21 cellular contexts compared by ENCODE assay signal in the genomic region with DNA sequence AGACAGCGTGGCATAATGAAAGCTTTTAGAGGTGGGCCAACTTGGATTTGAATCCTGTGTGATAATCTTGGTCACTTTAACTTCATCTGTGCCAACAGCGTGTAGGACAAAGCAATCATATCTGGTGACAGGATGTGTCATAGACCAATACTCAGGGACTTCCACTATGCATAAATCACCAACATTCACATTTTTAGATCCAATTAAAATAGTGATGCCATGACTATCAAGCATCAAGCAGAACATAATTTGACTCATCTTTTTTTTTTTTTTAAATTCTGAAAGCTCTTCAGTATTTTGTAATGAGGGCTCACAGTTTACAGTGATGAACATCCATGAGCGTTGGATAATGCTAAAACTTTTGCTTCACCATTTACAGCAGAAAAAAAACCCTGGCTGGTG. TPM values are rescaled to one million over a fixed set of nuclear protein-coding genes. Genes with fewer than 3 reads are reported as not detected.
A peak's percentile ranks its signal among the peaks of the same experiment; 100 is the strongest.
DNase-seq lines count a peak whose midpoint lies in the region; ATAC-seq lines count a peak whose summit lies in the region.
"Had no signal": no experiment of that assay in that cellular context is flagged by ENCODE, and none has a peak within 500 bp of the region (broad histone marks: within the 10 kb centered on the region; RNA-seq: fewer than 3 reads in every experiment).

No MANE protein-coding gene starts in this region.

- no peak for DNase-seq in activated naive CD8-positive, alpha-beta T cell treated with anti-CD3 and anti-CD28 coated beads for 36 hours
- DNase-seq in LHCN-M2 (ENCODE audit: low read depth) (peak; percentile 57), epithelial cell of prostate (ENCODE audit: low read depth, low spot score) (no peak), H4 (ENCODE audit: low spot score) (no peak), SHP77 treated with DMSO at 0.1 percent for 48 hours (lab: John Stamatoyannopoulos, UW) (no peak)
- DNase-seq in stimulated activated CD4-positive, alpha-beta T cell treated with anti-CD3 and anti-CD28 coated beads, Interleukin-4, amount 100 ng/mL, for 24 hours = no peak
- DNase-seq: activated CD4-positive, alpha-beta T cell treated with anti-CD3 and anti-CD28 coated beads, Interleukin-2, amount 50 U/mL, for 48 hours; CD8-positive, alpha-beta T cell; dorsolateral prefrontal cortex; midbrain; NCI-H1436; NCI-H2171; NCI-H526 treated with DMSO at 0.1 percent for 48 hours; SHP77; stimulated activated CD4-positive, alpha-beta T cell treated with anti-CD3 and anti-CD28 coated beads, Interleukin-4, amount 100 ng/mL, for 1 hour; substantia nigra had no signal

- peaks cover 2% of the 10 kb centered on the region for H3K36me3 Mint-ChIP-seq in activated naive CD8-positive, alpha-beta T cell
- peaks cover 8% of the 10 kb centered on the region for H3K36me3 Mint-ChIP-seq in activated naive CD8-positive, alpha-beta T cell treated with anti-CD3 and anti-CD28 coated beads for 36 hours
- H3K36me3 Mint-ChIP-seq: CD8-positive, alpha-beta T cell had no signal

- ATAC-seq in HG03460 (IDR thresholded peaks at IDR 0.05; ENCODE audit: unreplicated experiment) = no peak
- ATAC-seq: CD8-positive, alpha-beta T cell had no signal

- H3K27ac ChIP-seq in epithelial cell of prostate = peak overlapping the region; percentile 7
- H3K27ac ChIP-seq: cardiac muscle cell, dorsolateral prefrontal cortex, skin epidermis had no signal

- H3K4me1 Mint-ChIP-seq in activated naive CD8-positive, alpha-beta T cell (ENCODE audit: low read depth) = peaks cover 28% of the 10 kb centered on the region
- H3K4me1 Mint-ChIP-seq in activated naive CD8-positive, alpha-beta T cell treated with anti-CD3 and anti-CD28 coated beads for 36 hours = peaks cover 45% of the 10 kb centered on the region

- H3K9me3 Mint-ChIP-seq in activated naive CD8-positive, alpha-beta T cell (ENCODE audit: low read depth) = no peaks in the 10 kb centered on the region
- H3K9me3 Mint-ChIP-seq in activated naive CD8-positive, alpha-beta T cell treated with anti-CD3 and anti-CD28 coated beads for 36 hours = peaks cover 2% of the 10 kb centered on the region
- H3K9me3 Mint-ChIP-seq: CD8-positive, alpha-beta T cell had no signal

- H3K27me3 Mint-ChIP-seq in activated naive CD8-positive, alpha-beta T cell = no peaks in the 10 kb centered on the region
- no peaks in the 10 kb centered on the region for H3K27me3 Mint-ChIP-seq in activated naive CD8-positive, alpha-beta T cell treated with anti-CD3 and anti-CD28 coated beads for 36 hours
- H3K27me3 Mint-ChIP-seq: progenitor cell of endocrine pancreas had no signal

- H3K4me3 Mint-ChIP-seq in activated naive CD8-positive, alpha-beta T cell = no peak overlapping the region
- no peak overlapping the region for H3K4me3 Mint-ChIP-seq in activated naive CD8-positive, alpha-beta T cell treated with anti-CD3 and anti-CD28 coated beads for 36 hours
- H3K4me3 Mint-ChIP-seq: CD8-positive, alpha-beta T cell had no signal

- H3K27ac Mint-ChIP-seq in activated naive CD8-positive, alpha-beta T cell = peak overlapping the region; percentile 18
- no peak overlapping the region for H3K27ac Mint-ChIP-seq in activated naive CD8-positive, alpha-beta T cell treated with anti-CD3 and anti-CD28 coated beads for 36 hours
- H3K27ac Mint-ChIP-seq: CD8-positive, alpha-beta T cell; progenitor cell of endocrine pancreas had no signal

RNA-seq across cellular contexts. Expression of gene RAPGEF2, which starts 27.3 kb away (rescaled TPM):
- 10 to 100 TPM; 19.2 to 22.7 TPM for total RNA-seq in activated naive CD8-positive, alpha-beta T cell treated with anti-CD3 and anti-CD28 coated beads for 36 hours
- total RNA-seq in LHCN-M2 (2014; rRNA removed) = 17.2 and 21.9 TPM in 2 replicates
- 9.0 TPM for polyA plus RNA-seq in LHCN-M2 (2012)
- total RNA-seq in H4 (2014; rRNA removed; shearing (Covaris generic)) = 15.9 and 17.5 TPM in 2 replicates
